28 cellular contexts compared by ENCODE assay signal in genomic region chr20:51604851-51605250, GRCh38.
"Had no signal": no experiment of that assay in that cellular context is flagged by ENCODE, and none has a peak within 500 bp of the region (broad histone marks: within the 10 kb centered on the region; RNA-seq: fewer than 3 reads in every experiment).

No MANE protein-coding gene starts in this region.

- H3K4me3 Mint-ChIP-seq: activated CD4-positive, alpha-beta T cell treated with anti-CD3 and anti-CD28 coated beads, Interleukin-2, amount 10 ng/mL, durations not matched to agents 24 days and 14 days; activated CD8-positive, alpha-beta memory T cell treated with anti-CD3 and anti-CD28 coated beads, Interleukin-2, amount 10 ng/mL, durations not matched to agents 7 days and 5 days; activated naive CD4-positive, alpha-beta T cell treated with anti-CD3 and anti-CD28 coated beads for 36 hours; T-helper 1 cell treated with Interleukin-12 subunit alpha and Interleukin-12 subunit beta and Interleukin-4 antibody, amounts not matched to agents 30 μg/mL and 1 μg/mL, for 36 hours; T-helper 2 cell treated with Interferon-gamma antibody and Interleukin-4, amounts not matched to agents 5 μg/mL and 100 μg/mL, for 36 hours had no signal

- DNase-seq: activated CD4-positive, alpha-beta T cell treated with anti-CD3 and anti-CD28 coated beads, Interleukin-2, amount 10 ng/mL, durations not matched to agents 24 days and 14 days; activated CD4-positive, alpha-beta T cell treated with anti-CD3 and anti-CD28 coated beads, Interleukin-2, amount 50 U/mL, for 48 hours; activated CD8-positive, alpha-beta memory T cell treated with anti-CD3 and anti-CD28 coated beads for 24 hours; activated CD8-positive, alpha-beta memory T cell treated with anti-CD3 and anti-CD28 coated beads, Interleukin-2, amount 10 ng/mL, durations not matched to agents 7 days and 5 days; activated CD8-positive, alpha-beta memory T cell treated with anti-CD3 and anti-CD28 coated beads, Interleukin-2, amount 50 U/mL, for 48 hours; activated gamma-delta T cell treated with Interleukin-2 at 50 U/mL for 16 hours; activated naive CD4-positive, alpha-beta T cell treated with anti-CD3 and anti-CD28 coated beads for 36 hours; adrenal gland; body of pancreas; cerebellar nuclear complex; MM.1S; MV-4-11; NCI-H1092; NCI-H1436 treated with DMSO at 0.1 percent for 48 hours; NCI-H1694 treated with DMSO at 0.1 percent for 48 hours; NCI-H2029; NCI-H345; NCI-H524 treated with DMSO at 0.1 percent for 48 hours; PC-3; Peyer's patch; RPMI8226; SHP77 treated with DMSO at 0.1 percent for 48 hours; SK-N-SH had no signal

- H3K36me3 ChIP-seq: breast epithelium, SJSA1 had no signal

- ATAC-seq: activated CD8-positive, alpha-beta memory T cell treated with anti-CD3 and anti-CD28 coated beads, Interleukin-2, amount 10 ng/mL, durations not matched to agents 7 days and 5 days; activated naive CD4-positive, alpha-beta T cell treated with anti-CD3 and anti-CD28 coated beads, Interleukin-2, amount 50 U/mL, for 72 hours; body of pancreas; PC-3 had no signal

- H3K4me3 ChIP-seq: adrenal gland, body of pancreas, breast epithelium, Peyer's patch, SJSA1 had no signal

- H3K27ac Mint-ChIP-seq: activated CD4-positive, alpha-beta T cell treated with anti-CD3 and anti-CD28 coated beads, Interleukin-2, amount 10 ng/mL, durations not matched to agents 24 days and 14 days; activated CD8-positive, alpha-beta memory T cell treated with anti-CD3 and anti-CD28 coated beads, Interleukin-2, amount 10 ng/mL, durations not matched to agents 7 days and 5 days; activated naive CD4-positive, alpha-beta T cell treated with anti-CD3 and anti-CD28 coated beads for 36 hours; activated naive CD4-positive, alpha-beta T cell treated with anti-CD3 and anti-CD28 coated beads, Interleukin-2, amount 50 U/mL, for 72 hours; T-helper 1 cell treated with Interleukin-12 subunit alpha and Interleukin-12 subunit beta and Interleukin-4 antibody, amounts not matched to agents 30 μg/mL and 1 μg/mL, for 36 hours; T-helper 2 cell treated with Interferon-gamma antibody and Interleukin-4, amounts not matched to agents 5 μg/mL and 100 μg/mL, for 36 hours had no signal

- H3K9me3 Mint-ChIP-seq: activated CD4-positive, alpha-beta T cell treated with anti-CD3 and anti-CD28 coated beads, Interleukin-2, amount 10 ng/mL, durations not matched to agents 24 days and 14 days; activated naive CD4-positive, alpha-beta T cell treated with anti-CD3 and anti-CD28 coated beads for 36 hours; activated naive CD4-positive, alpha-beta T cell treated with anti-CD3 and anti-CD28 coated beads, Interleukin-2, amount 50 U/mL, for 72 hours; T-helper 1 cell treated with Interleukin-12 subunit alpha and Interleukin-12 subunit beta and Interleukin-4 antibody, amounts not matched to agents 30 μg/mL and 1 μg/mL, for 36 hours; T-helper 2 cell treated with Interferon-gamma antibody and Interleukin-4, amounts not matched to agents 5 μg/mL and 100 μg/mL, for 36 hours had no signal

- H3K4me2 ChIP-seq: SK-N-SH had no signal

- H3K36me3 Mint-ChIP-seq: activated CD8-positive, alpha-beta memory T cell treated with anti-CD3 and anti-CD28 coated beads, Interleukin-2, amount 10 ng/mL, durations not matched to agents 7 days and 5 days; activated naive CD4-positive, alpha-beta T cell treated with anti-CD3 and anti-CD28 coated beads, Interleukin-2, amount 50 U/mL, for 72 hours had no signal

- H3K27ac ChIP-seq: adrenal gland, body of pancreas, breast epithelium, Peyer's patch, SJSA1 had no signal

- H3K9me3 ChIP-seq: adrenal gland, body of pancreas, breast epithelium, Peyer's patch, SJSA1, SK-N-SH had no signal

- H3K4me1 ChIP-seq: adrenal gland, body of pancreas, breast epithelium, Peyer's patch, SJSA1 had no signal

- H3K27me3 ChIP-seq: adrenal gland, body of pancreas, breast epithelium, Peyer's patch, SJSA1 had no signal
